In the genomic region with DNA sequence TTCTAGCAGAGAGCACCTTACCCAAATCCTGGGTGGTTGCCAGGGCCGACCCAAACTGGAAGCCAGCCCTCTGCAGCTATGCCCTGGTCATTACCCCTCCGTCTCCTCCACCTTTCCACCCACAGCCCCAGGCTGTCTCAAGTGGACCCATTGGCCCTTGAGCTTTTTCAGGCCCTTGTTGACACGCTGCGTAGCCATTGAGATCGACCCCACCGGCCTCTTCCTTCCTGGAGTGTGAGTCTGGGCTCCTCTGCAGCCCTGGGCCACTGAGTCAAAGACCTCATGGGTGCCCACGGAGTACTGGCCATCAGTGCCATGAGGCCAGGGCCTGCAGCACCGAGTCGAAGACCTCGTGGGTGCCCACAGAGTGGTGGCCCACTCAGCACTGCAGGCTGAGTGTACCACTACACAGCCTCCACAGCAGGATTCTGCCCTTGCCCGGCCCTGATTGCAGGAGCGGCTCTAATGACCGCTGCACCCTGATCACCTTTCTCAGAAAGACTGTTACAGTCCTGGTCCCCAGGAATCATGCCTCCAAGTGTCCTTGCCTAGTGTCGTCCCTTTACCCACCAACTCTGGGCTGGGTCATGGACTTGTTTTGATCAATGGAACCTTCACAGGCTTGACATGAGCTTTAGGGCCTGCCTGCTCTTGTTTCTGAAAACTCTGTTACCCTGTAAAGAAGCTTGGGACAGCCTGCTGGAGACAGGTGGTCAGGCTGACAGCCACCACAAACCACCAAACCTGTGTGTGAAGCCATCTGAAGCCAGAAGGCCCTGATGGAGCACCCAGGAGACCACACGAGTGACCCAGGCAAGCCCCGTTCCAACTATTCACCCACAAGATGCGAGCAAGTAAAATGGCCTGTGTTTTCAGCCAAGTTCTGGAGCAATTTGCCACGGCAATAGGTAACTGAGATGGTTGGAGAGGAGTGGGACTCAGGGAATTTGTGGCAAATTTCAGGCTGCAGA, we compare ENCODE assay signal across 2 cellular contexts.
TF ChIP-seq lines count a peak whose summit lies in the region.

No MANE protein-coding gene starts in this region.

TF ChIP-seq in GM23338, 12 proteins besides CTCF, POLR2A, EP300 and RAD21:
- TF ChIP-seq CREB1 (CRISPR knock-in tag; IDR thresholded peaks at IDR 0.05; ENCODE audit: low read depth), result no peak
- no peak for TF ChIP-seq ZNF331 (CRISPR knock-in tag; IDR thresholded peaks at IDR 0.05; ENCODE audit: low read depth)
- no peak for TF ChIP-seq STAT1 (IDR thresholded peaks at IDR 0.05; ENCODE audit: unreplicated experiment)
- no peak for TF ChIP-seq ZNF114 (CRISPR knock-in tag; IDR thresholded peaks at IDR 0.05)

TF ChIP-seq in HepG2, 621 proteins besides CTCF, POLR2A, EP300 and RAD21:
- TF ChIP-seq RBM22 (optimal IDR thresholded peaks at IDR 0.05; ENCODE audit: low read length), result peak; percentile 53
- TF ChIP-seq, protein P1, sequence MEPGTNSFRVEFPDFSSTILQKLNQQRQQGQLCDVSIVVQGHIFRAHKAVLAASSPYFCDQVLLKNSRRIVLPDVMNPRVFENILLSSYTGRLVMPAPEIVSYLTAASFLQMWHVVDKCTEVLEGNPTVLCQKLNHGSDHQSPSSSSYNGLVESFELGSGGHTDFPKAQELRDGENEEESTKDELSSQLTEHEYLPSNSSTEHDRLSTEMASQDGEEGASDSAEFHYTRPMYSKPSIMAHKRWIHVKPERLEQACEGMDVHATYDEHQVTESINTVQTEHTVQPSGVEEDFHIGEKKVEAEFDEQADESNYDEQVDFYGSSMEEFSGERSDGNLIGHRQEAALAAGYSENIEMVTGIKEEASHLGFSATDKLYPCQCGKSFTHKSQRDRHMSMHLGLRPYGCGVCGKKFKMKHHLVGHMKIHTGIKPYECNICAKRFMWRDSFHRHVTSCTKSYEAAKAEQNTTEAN (CRISPR knock-in tag; conservative IDR thresholded peaks at IDR 0.05), result no peak
